ENCODE assay signal across 23 cellular contexts in the genomic region with DNA sequence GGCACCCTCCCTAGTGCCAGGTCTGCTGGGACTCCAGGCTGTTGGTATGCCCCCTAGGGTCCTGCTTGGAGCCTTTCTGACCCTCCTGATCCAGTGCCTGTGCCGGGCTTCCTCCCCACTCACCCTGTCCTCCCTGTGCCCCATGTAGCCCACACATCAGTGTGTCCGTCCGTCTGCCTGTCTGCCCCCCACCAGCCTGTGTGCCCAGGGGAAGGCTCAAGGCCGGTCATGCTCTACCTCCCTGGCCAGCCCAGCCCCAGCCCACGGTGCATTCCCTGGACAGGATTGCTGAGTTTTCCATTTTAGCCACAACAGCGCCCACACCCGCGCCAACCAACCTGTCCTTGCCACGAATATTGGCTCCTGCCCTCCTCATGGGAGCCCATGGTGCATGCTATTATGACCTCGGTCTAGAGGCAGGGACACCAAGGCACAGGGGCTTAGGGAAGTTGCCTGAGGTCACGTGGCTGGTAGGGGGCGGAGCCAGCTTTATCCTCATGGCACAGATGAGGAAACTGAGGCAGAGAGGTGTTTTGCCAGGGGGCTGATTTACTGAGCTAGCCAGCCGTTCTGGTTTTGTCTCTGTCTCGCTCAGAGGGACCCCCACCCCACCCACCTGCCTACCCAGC.
"Had no signal": no experiment of that assay in that cellular context is flagged by ENCODE, and none has a peak within 500 bp of the region (broad histone marks: within the 10 kb centered on the region; RNA-seq: fewer than 3 reads in every experiment).

No MANE protein-coding gene starts in this region.

- H3K36me3 Mint-ChIP-seq: activated naive CD8-positive, alpha-beta T cell treated with anti-CD3 and anti-CD28 coated beads, Interleukin-2, amount 10 ng/mL, durations not matched to agents 7 days and 5 days; mesothelial cell of epicardium; natural killer cell treated with Interleukin-12 subunit alpha and Interleukin-12 subunit beta and Interleukin-15 and Interleukin-18, amount 100 ng/mL, for 72 hours; type B pancreatic cell; WTC11 had no signal

- H3K36me3 ChIP-seq: heart left ventricle, ovary, prostate gland, stomach, vagina had no signal

- H3K27me3 Mint-ChIP-seq: activated CD4-positive, alpha-beta T cell treated with anti-CD3 and anti-CD28 coated beads for 36 hours; activated naive CD8-positive, alpha-beta T cell treated with anti-CD3 and anti-CD28 coated beads, Interleukin-2, amount 10 ng/mL, durations not matched to agents 7 days and 5 days; natural killer cell treated with Interleukin-12 subunit alpha and Interleukin-12 subunit beta and Interleukin-15 and Interleukin-18, amount 100 ng/mL, for 72 hours; type B pancreatic cell had no signal

- H3K27me3 ChIP-seq: heart left ventricle, neutrophil, ovary, stomach, testis, vagina had no signal

- H3K27ac ChIP-seq: heart left ventricle, neutrophil, ovary, prostate gland, stomach, testis, vagina had no signal

- H3K9me3 Mint-ChIP-seq: activated naive CD4-positive, alpha-beta T cell treated with anti-CD3 and anti-CD28 coated beads for 36 hours; activated naive CD8-positive, alpha-beta T cell treated with anti-CD3 and anti-CD28 coated beads, Interleukin-2, amount 10 ng/mL, durations not matched to agents 7 days and 5 days; mesothelial cell of epicardium; natural killer cell treated with Interleukin-12 subunit alpha and Interleukin-12 subunit beta and Interleukin-15 and Interleukin-18, amount 100 ng/mL, for 72 hours; type B pancreatic cell; WTC11 had no signal

- H3K4me3 Mint-ChIP-seq: activated CD4-positive, alpha-beta T cell treated with anti-CD3 and anti-CD28 coated beads for 36 hours; activated naive CD4-positive, alpha-beta T cell treated with anti-CD3 and anti-CD28 coated beads for 36 hours; activated naive CD8-positive, alpha-beta T cell treated with anti-CD3 and anti-CD28 coated beads, Interleukin-2, amount 10 ng/mL, durations not matched to agents 7 days and 5 days; mesothelial cell of epicardium; natural killer cell treated with Interleukin-12 subunit alpha and Interleukin-12 subunit beta and Interleukin-15 and Interleukin-18, amount 100 ng/mL, for 72 hours; type B pancreatic cell; WTC11 had no signal

- H3K4me1 ChIP-seq: prostate gland had no signal

- H3K27ac Mint-ChIP-seq: activated CD4-positive, alpha-beta T cell treated with anti-CD3 and anti-CD28 coated beads for 36 hours; activated naive CD4-positive, alpha-beta T cell treated with anti-CD3 and anti-CD28 coated beads for 36 hours; activated naive CD8-positive, alpha-beta T cell treated with anti-CD3 and anti-CD28 coated beads, Interleukin-2, amount 10 ng/mL, durations not matched to agents 7 days and 5 days; mesothelial cell of epicardium; natural killer cell treated with Interleukin-12 subunit alpha and Interleukin-12 subunit beta and Interleukin-15 and Interleukin-18, amount 100 ng/mL, for 72 hours; type B pancreatic cell; WTC11 had no signal

- H3K4me3 ChIP-seq: heart left ventricle, lung, ovary, prostate gland, stomach, testis, vagina had no signal

- H3K9me3 ChIP-seq: heart left ventricle, neutrophil, ovary, prostate gland, stomach, testis, vagina had no signal

- DNase-seq: activated CD4-positive, alpha-beta T cell treated with anti-CD3 and anti-CD28 coated beads for 36 hours; activated CD4-positive, alpha-beta T cell treated with anti-CD3 and anti-CD28 coated beads, Interleukin-2, amount 50 U/mL, for 48 hours; activated effector memory CD4-positive, alpha-beta T cell treated with Interleukin-2 at 50 U/mL for 16 hours; activated naive CD4-positive, alpha-beta T cell treated with anti-CD3 and anti-CD28 coated beads for 36 hours; activated naive CD8-positive, alpha-beta T cell treated with anti-CD3 and anti-CD28 coated beads, Interleukin-2, amount 10 ng/mL, durations not matched to agents 7 days and 5 days; activated T-cell treated with anti-CD3 and anti-CD28 coated beads, Interleukin-2, amount 50 U/mL, for 48 hours; amygdala; effector CD4-positive, alpha-beta T cell; heart left ventricle; left colon; ovary; stimulated activated CD4-positive, alpha-beta T cell treated with anti-CD3 and anti-CD28 coated beads, Interleukin-12 subunit alpha, Interleukin-12 subunit beta, amount 100 ng/mL, for 4 hours; stomach; T1000; testis had no signal

- ATAC-seq: activated CD4-positive, alpha-beta T cell treated with anti-CD3 and anti-CD28 coated beads for 36 hours; heart left ventricle; left colon; natural killer cell treated with Interleukin-12 subunit alpha and Interleukin-12 subunit beta and Interleukin-15 and Interleukin-18, amount 100 ng/mL, for 72 hours; WTC11 had no signal
